Comparison of ENCODE assay signal across 8 cellular contexts in the genomic region with DNA sequence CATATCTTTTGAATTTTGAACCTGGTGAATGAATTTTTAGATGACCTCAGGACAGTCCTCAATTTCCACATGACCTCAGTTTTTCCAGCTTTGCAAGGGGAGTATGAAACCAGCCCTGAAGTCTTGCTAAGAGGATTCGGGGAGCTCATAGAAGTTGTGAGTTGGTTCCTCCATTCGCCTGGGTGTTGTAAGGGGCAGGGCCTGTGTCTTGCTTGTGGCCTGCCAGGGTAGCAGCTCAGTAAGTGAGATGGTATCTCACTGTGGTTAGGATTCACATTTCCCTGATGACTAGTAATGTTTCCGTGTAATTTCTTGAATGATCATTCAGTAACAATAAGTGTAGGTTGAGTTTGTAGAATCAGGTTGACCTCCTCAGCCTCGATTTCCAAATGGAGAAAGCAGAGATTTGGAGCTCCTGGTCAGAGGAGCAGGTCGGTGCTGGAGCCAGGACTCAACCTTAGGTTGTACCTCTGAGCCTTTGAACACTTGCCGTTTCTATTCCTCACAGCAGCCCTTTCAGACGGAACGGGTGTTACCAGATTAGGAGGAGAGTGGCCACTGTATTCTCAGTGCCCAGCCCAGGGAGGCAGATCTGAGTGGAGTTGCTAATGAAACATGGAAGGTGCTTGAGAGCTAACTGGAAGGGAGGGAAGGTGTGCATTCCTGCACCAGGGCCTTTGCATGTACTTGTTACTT. TPM values are rescaled to one million over a fixed set of nuclear protein-coding genes. Genes with fewer than 3 reads are reported as not detected.
DNase-seq lines count a peak whose midpoint lies in the region; ATAC-seq and TF ChIP-seq lines count a peak whose summit lies in the region.

No MANE protein-coding gene starts in this region.

- intact Hi-C loops in naive thymus-derived CD4-positive, alpha-beta T cell (cut with micrococcal nuclease), result loop anchor here in 1 of 2 donors (2.0 kb wide), 1 partner anchor 14 kb away; a partner anchor contains a TSS

- peak; percentile 90 for ATAC-seq in CD4-positive, CD25-positive, alpha-beta regulatory T cell (ENCODE audit: low read depth in 2 of 2)
- ATAC-seq in SK-N-SH treated with all-trans-retinoic acid at 6 μM for 48 hours (peak; percentile 78), left lobe of liver (no peak)
- peak; percentile 91 for ATAC-seq in naive thymus-derived CD4-positive, alpha-beta T cell

- H3K4me1 ChIP-seq in CD4-positive, CD25-positive, alpha-beta regulatory T cell (ENCODE audit: control insufficient read depth, insufficient read depth, low read length, poor library complexity, severe bottlenecking), result peaks cover 20% of the 10 kb centered on the region
- H3K4me1 ChIP-seq in naive thymus-derived CD4-positive, alpha-beta T cell (ENCODE audit: control insufficient read depth in 2 of 2, insufficient read depth in 2 of 2, low read length in 2 of 2), result peaks cover 0 to 11% of the 10 kb centered on the region in 2 donors

- H3K4me1 Mint-ChIP-seq in CD4-positive, CD25-positive, alpha-beta regulatory T cell, result peaks cover 6 to 37% (median 23%) of the 10 kb centered on the region in 4 donors
- peaks cover 36% of the 10 kb centered on the region for H3K4me1 Mint-ChIP-seq in activated naive CD8-positive, alpha-beta T cell (ENCODE audit: low read depth)
- H3K4me1 Mint-ChIP-seq in naive thymus-derived CD4-positive, alpha-beta T cell, result peaks cover 25 to 34% (median 28%) of the 10 kb centered on the region in 7 donors

- H3K27me3 ChIP-seq in CD4-positive, CD25-positive, alpha-beta regulatory T cell (ENCODE audit: control insufficient read depth, insufficient read depth, low read length), result no peaks in the 10 kb centered on the region
- no peaks in the 10 kb centered on the region for H3K27me3 ChIP-seq in naive thymus-derived CD4-positive, alpha-beta T cell (ENCODE audit: control insufficient read depth in 2 of 2, insufficient read depth in 2 of 2, low read length in 2 of 2)

- H3K27ac ChIP-seq in CD4-positive, CD25-positive, alpha-beta regulatory T cell (ENCODE audit: insufficient read depth, low read length, poor library complexity, severe bottlenecking), result peak overlapping the region; percentile 56
- H3K27ac ChIP-seq in naive thymus-derived CD4-positive, alpha-beta T cell (ENCODE audit: low read depth, low read length), result no peak overlapping the region

- peaks cover 4% of the 10 kb centered on the region for H3K36me3 Mint-ChIP-seq in CD4-positive, CD25-positive, alpha-beta regulatory T cell
- no peaks in the 10 kb centered on the region for H3K36me3 Mint-ChIP-seq in activated naive CD8-positive, alpha-beta T cell
- peaks cover 0 to 3% (median 0%) of the 10 kb centered on the region in 5 donors for H3K36me3 Mint-ChIP-seq in naive thymus-derived CD4-positive, alpha-beta T cell

- H3K27me3 Mint-ChIP-seq in CD4-positive, CD25-positive, alpha-beta regulatory T cell, result no peaks in the 10 kb centered on the region
- no peaks in the 10 kb centered on the region for H3K27me3 Mint-ChIP-seq in activated naive CD8-positive, alpha-beta T cell
- no peaks in the 10 kb centered on the region for H3K27me3 Mint-ChIP-seq in naive thymus-derived CD4-positive, alpha-beta T cell

- no peaks in the 10 kb centered on the region for H3K9me3 Mint-ChIP-seq in CD4-positive, CD25-positive, alpha-beta regulatory T cell
- no peaks in the 10 kb centered on the region for H3K9me3 Mint-ChIP-seq in activated naive CD8-positive, alpha-beta T cell (ENCODE audit: low read depth)
- H3K9me3 Mint-ChIP-seq in naive thymus-derived CD4-positive, alpha-beta T cell, result no peaks in the 10 kb centered on the region

- H3K9me3 ChIP-seq in CD4-positive, CD25-positive, alpha-beta regulatory T cell (ENCODE audit: control insufficient read depth in 2 of 2, low read length in 2 of 2), result no peaks in the 10 kb centered on the region
- H3K9me3 ChIP-seq in naive thymus-derived CD4-positive, alpha-beta T cell (ENCODE audit: control insufficient read depth in 2 of 3, low read length in 3 of 3), result no peaks in the 10 kb centered on the region

- CTCF ChIA-PET in naive thymus-derived CD4-positive, alpha-beta T cell (lab: Charles Lee), result no interaction called here

- peak overlapping the region; percentile 44 for H3K4me3 ChIP-seq in CD4-positive, CD25-positive, alpha-beta regulatory T cell (ENCODE audit: low read depth, low read length)
- no peak overlapping the region for H3K4me3 ChIP-seq in naive thymus-derived CD4-positive, alpha-beta T cell (ENCODE audit: low read length)

- H3K4me3 Mint-ChIP-seq in CD4-positive, CD25-positive, alpha-beta regulatory T cell, result peak overlapping the region; percentile 37 to 69 (median 48)
- H3K4me3 Mint-ChIP-seq in activated naive CD8-positive, alpha-beta T cell, result peak overlapping the region; percentile 73
- H3K4me3 Mint-ChIP-seq in naive thymus-derived CD4-positive, alpha-beta T cell, result peak overlapping the region in 3 of 10 donors; percentile 7 to 59 (median 12)

- POLR2A ChIA-PET in naive thymus-derived CD4-positive, alpha-beta T cell (lab: Charles Lee), result interaction anchor here (0.9 kb wide), 1 partner anchor 17 kb away, joined by 5 read pairs; a partner anchor contains a TSS

- peaks cover 12% of the 10 kb centered on the region for H3K36me3 ChIP-seq in CD4-positive, CD25-positive, alpha-beta regulatory T cell (ENCODE audit: control insufficient read depth, insufficient read depth, low read length)
- peaks cover 0 to 37% (median 0%) of the 10 kb centered on the region in 3 experiments for H3K36me3 ChIP-seq in naive thymus-derived CD4-positive, alpha-beta T cell (ENCODE audit: control insufficient read depth in 2 of 3, insufficient read depth in 3 of 3, low read length in 3 of 3)

- DNase-seq in CD4-positive, CD25-positive, alpha-beta regulatory T cell, result peak in 2 of 3 donors; percentile 45 to 73
- DNase-seq in naive thymus-derived CD4-positive, alpha-beta T cell, result peak in 1 of 9 donors; percentile 63
- DNase-seq in DMS153 treated with DMSO at 0.1 percent for 48 hours (lab: John Stamatoyannopoulos, UW; ENCODE audit: unreplicated experiment) (no peak), left lobe of liver (ENCODE audit: low spot score) (no peak), amniotic stem cell (lab: John Stamatoyannopoulos, UW) (no peak), NCI-H2107 (lab: John Stamatoyannopoulos, UW) (no peak)

- peak overlapping the region; percentile 83 to 92 (median 92) for H3K27ac Mint-ChIP-seq in CD4-positive, CD25-positive, alpha-beta regulatory T cell
- H3K27ac Mint-ChIP-seq in activated naive CD8-positive, alpha-beta T cell, result peak overlapping the region; percentile 89
- H3K27ac Mint-ChIP-seq in naive thymus-derived CD4-positive, alpha-beta T cell, result peak overlapping the region; percentile 14 to 82 (median 43)

TF ChIP-seq in SK-N-SH treated with all-trans-retinoic acid at 6 μM for 48 hours, 23 proteins besides CTCF, POLR2A, EP300 and RAD21:
- TF ChIP-seq CSDC2 (CRISPR knock-in tag; IDR thresholded peaks at IDR 0.05), result no peak
- TF ChIP-seq OSR1 (CRISPR knock-in tag; IDR thresholded peaks at IDR 0.05), result no peak
- TF ChIP-seq ZFP3 (CRISPR knock-in tag; IDR thresholded peaks at IDR 0.05), result no peak
- no peak for TF ChIP-seq ZC3H10 (CRISPR knock-in tag; IDR thresholded peaks at IDR 0.05)

RNA-seq across cellular contexts. Expression of a gene that starts 14.6 kb away (rescaled TPM):
- 25.4 TPM for total RNA-seq in CD4-positive, CD25-positive, alpha-beta regulatory T cell
- polyA plus RNA-seq in CD4-positive, CD25-positive, alpha-beta regulatory T cell, result 1 to 10 TPM in 2 of 4 donors, under 1 TPM in 2; 0.71 to 2.5 (median 1.2) TPM
- 10 to 100 TPM; 18.0 to 72.7 (median 22.4) TPM for total RNA-seq in naive thymus-derived CD4-positive, alpha-beta T cell
- polyA plus RNA-seq in naive thymus-derived CD4-positive, alpha-beta T cell, result 1 to 10 TPM; 1.7 to 2.0 TPM
- 26.7 TPM for total RNA-seq in left lobe of liver

RNA-seq across cellular contexts. Expression of a gene that starts 16.1 kb away (rescaled TPM):
- total RNA-seq in CD4-positive, CD25-positive, alpha-beta regulatory T cell, result 57.6 TPM
- 10 to 100 TPM; 16.0 to 22.3 (median 19.9) TPM for polyA plus RNA-seq in CD4-positive, CD25-positive, alpha-beta regulatory T cell
- total RNA-seq in naive thymus-derived CD4-positive, alpha-beta T cell, result 10 to 100 TPM; 64.2 to 96.4 (median 87.8) TPM
- polyA plus RNA-seq in naive thymus-derived CD4-positive, alpha-beta T cell, result 10 to 100 TPM; 22.6 to 36.3 TPM
- 15.8 TPM for total RNA-seq in left lobe of liver

RNA-seq across cellular contexts. Expression of a gene that starts 17.6 kb away (rescaled TPM):
- total RNA-seq in CD4-positive, CD25-positive, alpha-beta regulatory T cell, result 56.5 TPM
- 10 to 100 TPM; 52.4 to 68.2 (median 58.9) TPM for polyA plus RNA-seq in CD4-positive, CD25-positive, alpha-beta regulatory T cell
- total RNA-seq in naive thymus-derived CD4-positive, alpha-beta T cell, result 10 to 100 TPM; 42.6 to 76.2 (median 68.5) TPM
- polyA plus RNA-seq in naive thymus-derived CD4-positive, alpha-beta T cell, result 10 to 100 TPM; 45.9 to 63.7 TPM
- 22.7 TPM for total RNA-seq in left lobe of liver

RNA-seq across cellular contexts. Expression of a gene that starts 17.6 kb away (rescaled TPM):
- 478 TPM for total RNA-seq in CD4-positive, CD25-positive, alpha-beta regulatory T cell
- 100 to 1,000 TPM; 144 to 234 (median 197) TPM for polyA plus RNA-seq in CD4-positive, CD25-positive, alpha-beta regulatory T cell
- 100 to 1,000 TPM; 135 to 558 (median 246) TPM for total RNA-seq in naive thymus-derived CD4-positive, alpha-beta T cell
- polyA plus RNA-seq in naive thymus-derived CD4-positive, alpha-beta T cell, result 100 to 1,000 TPM; 121 to 139 TPM
- 26.5 TPM for total RNA-seq in left lobe of liver

RNA-seq across cellular contexts. Expression of a gene that starts 30.0 kb away (rescaled TPM):
- 8.7 TPM for total RNA-seq in CD4-positive, CD25-positive, alpha-beta regulatory T cell
- 10 to 100 TPM in 1 of 4 donors, 1 to 10 TPM in 3; 6.5 to 14.2 (median 7.5) TPM for polyA plus RNA-seq in CD4-positive, CD25-positive, alpha-beta regulatory T cell
- 10 to 100 TPM in 1 of 5 experiments, 1 to 10 TPM in 4; 4.6 to 22.6 (median 7.8) TPM for total RNA-seq in naive thymus-derived CD4-positive, alpha-beta T cell
- polyA plus RNA-seq in naive thymus-derived CD4-positive, alpha-beta T cell, result 1 to 10 TPM; 2.4 to 2.9 TPM
- 1.5 TPM for total RNA-seq in left lobe of liver

Comparison
In these comparisons a context has a peak if more than half of its experiments do, and no peak if none do; other contexts are left out.
1. DNase-seq: peak in CD4-positive, CD25-positive, alpha-beta regulatory T cell (2 of 3); none in DMS153 treated with DMSO at 0.1 percent for 48 hours (single experiment), left lobe of liver (single experiment), amniotic stem cell (single experiment) and NCI-H2107 (single experiment).
2. Peak in every context shown above with its lines, with median percentiles within 50 percentile points of each other: H3K27ac Mint-ChIP-seq.